ENCODE assay signal across 21 cellular contexts in the genomic region with DNA sequence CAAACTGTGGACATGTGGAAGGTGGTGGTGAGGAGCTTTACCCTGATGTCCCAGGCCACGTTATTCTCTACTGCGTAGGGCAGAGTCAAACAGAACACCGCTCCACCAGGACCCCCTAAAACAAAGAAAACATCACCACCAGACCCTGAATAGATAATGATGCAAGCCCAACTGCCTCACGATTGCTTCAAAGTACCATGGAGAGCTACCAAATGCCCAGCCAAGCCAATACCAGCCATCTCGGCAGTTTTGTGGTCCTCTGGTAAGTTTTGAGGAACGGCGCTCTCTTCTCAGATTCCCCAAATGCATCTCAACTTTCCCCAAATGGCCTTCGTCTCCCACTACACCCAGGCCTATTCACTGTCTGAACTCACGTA. TPM values are rescaled to one million over a fixed set of nuclear protein-coding genes. Genes with fewer than 3 reads are reported as not detected.
DNase-seq lines count a peak whose midpoint lies in the region; ATAC-seq and TF ChIP-seq lines count a peak whose summit lies in the region.
"Had no signal": no experiment of that assay in that cellular context is flagged by ENCODE, and none has a peak within 500 bp of the region (broad histone marks: within the 10 kb centered on the region; RNA-seq: fewer than 3 reads in every experiment).

No MANE protein-coding gene starts in this region.

- no peak for DNase-seq in SK-N-SH
- DNase-seq in CD4-positive, alpha-beta T cell = no peak
- no peak for DNase-seq in activated naive CD8-positive, alpha-beta T cell treated with anti-CD3 and anti-CD28 coated beads for 36 hours
- no peak for DNase-seq in nephron progenitor cell
- DNase-seq in hypothalamus (lab: John Stamatoyannopoulos, UW) = no peak
- DNase-seq in NCI-H526 (lab: John Stamatoyannopoulos, UW) = no peak
- DNase-seq: activated CD4-positive, alpha-beta T cell treated with anti-CD3 and anti-CD28 coated beads for 48 hours; left colon; MG63; NCI-H146; NCI-H2171; NCI-H774; stimulated activated CD4-positive, alpha-beta T cell treated with anti-CD3 and anti-CD28 coated beads, Interleukin-4, amount 100 ng/mL, for 4 hours; substantia nigra; SW 1271; uterus had no signal

- H3K4me2 ChIP-seq in SK-N-SH = no peak overlapping the region

- no peaks in the 10 kb centered on the region for H3K27me3 ChIP-seq in SK-N-SH (ENCODE audit: insufficient read depth)
- no peaks in the 10 kb centered on the region for H3K27me3 ChIP-seq in CD4-positive, alpha-beta T cell (ENCODE audit: control insufficient read depth, insufficient read depth, low read length)
- H3K27me3 ChIP-seq: MG63, uterus had no signal

- POLR2A ChIA-PET in SK-N-SH (lab: Yijun Ruan, JAX) = no interaction called here
- POLR2A ChIA-PET in CD4-positive, alpha-beta T cell (lab: Charles Lee) = interaction anchor here (0.5 to 3.6 kb wide), 2 partner anchors 10 to 164 kb away, joined by 3 to 13 read pairs; no protein-coding TSS in a partner anchor

- ATAC-seq in SK-N-SH treated with all-trans-retinoic acid at 6 μM for 48 hours = no peak
- no peak for ATAC-seq in CD4-positive, alpha-beta T cell (ENCODE audit: poor library complexity)
- no peak for ATAC-seq in HG02840 (IDR thresholded peaks at IDR 0.05; ENCODE audit: low FRiP score, unreplicated experiment)
- ATAC-seq: left colon had no signal

- TF ChIP-seq CTCF in SK-N-SH (IDR thresholded peaks at IDR 0.05) (no peak), nephron progenitor cell (IDR thresholded peaks at IDR 0.05) (no peak)
- TF ChIP-seq CTCF in CD4-positive, alpha-beta T cell (IDR thresholded peaks at IDR 0.05) = no peak

- no peaks in the 10 kb centered on the region for H3K9me2 ChIP-seq in SK-N-SH

- H3K27ac Mint-ChIP-seq in CD4-positive, alpha-beta T cell = peak overlapping the region; percentile 53
- H3K27ac Mint-ChIP-seq in activated naive CD8-positive, alpha-beta T cell treated with anti-CD3 and anti-CD28 coated beads for 36 hours = peak overlapping the region; percentile 73
- H3K27ac Mint-ChIP-seq in nephron progenitor cell = peak overlapping the region; percentile 77

- no peak overlapping the region for H2AFZ ChIP-seq in SK-N-SH (ENCODE audit: low read depth)

- WGBS in SK-N-SH (ENCODE audit: low lambda C conversion rate) = 96% methylated on average over 8 of the region's 9 CpGs

- H3F3A ChIP-seq in SK-N-SH (replicated peaks; ENCODE audit: insufficient read depth) = peaks cover 5% of the 10 kb centered on the region

- H3K4me3 Mint-ChIP-seq in CD4-positive, alpha-beta T cell = peak overlapping the region; percentile 45
- no peak overlapping the region for H3K4me3 Mint-ChIP-seq in activated naive CD8-positive, alpha-beta T cell treated with anti-CD3 and anti-CD28 coated beads for 36 hours
- H3K4me3 Mint-ChIP-seq in nephron progenitor cell = no peak overlapping the region

- H3K4me3 ChIP-seq in SK-N-SH (ENCODE audit: low read depth in 2 of 2, low read length in 1 of 2) = no peak overlapping the region
- H3K4me3 ChIP-seq: coronary artery, MG63, uterus had no signal

- H3K79me2 ChIP-seq in SK-N-SH (ENCODE audit: insufficient read depth) = peaks cover 100% of the 10 kb centered on the region

- H3K4me1 Mint-ChIP-seq in CD4-positive, alpha-beta T cell (ENCODE audit: low read depth) = peaks cover 81% of the 10 kb centered on the region
- H3K4me1 Mint-ChIP-seq in activated naive CD8-positive, alpha-beta T cell treated with anti-CD3 and anti-CD28 coated beads for 36 hours = peaks cover 83% of the 10 kb centered on the region
- H3K4me1 Mint-ChIP-seq in nephron progenitor cell = peaks cover 68% of the 10 kb centered on the region

- peaks cover 50% of the 10 kb centered on the region for H3K36me3 Mint-ChIP-seq in CD4-positive, alpha-beta T cell (ENCODE audit: low read depth)
- H3K36me3 Mint-ChIP-seq in activated naive CD8-positive, alpha-beta T cell treated with anti-CD3 and anti-CD28 coated beads for 36 hours = peaks cover 43% of the 10 kb centered on the region
- H3K36me3 Mint-ChIP-seq in nephron progenitor cell (ENCODE audit: low read depth) = peaks cover 18% of the 10 kb centered on the region

- no peak overlapping the region; a peak in 1 of 4 replicates for H3K27ac ChIP-seq in SK-N-SH (ENCODE audit: low read depth in 2 of 2, low read length in 1 of 2)
- no peak overlapping the region for H3K27ac ChIP-seq in CD4-positive, alpha-beta T cell (ENCODE audit: low read depth, low read length)
- H3K27ac ChIP-seq: 22Rv1, coronary artery, uterus had no signal

- CTCF ChIA-PET in SK-N-SH (lab: Yijun Ruan, JAX) = interaction anchor here (0.7 to 3.9 kb wide), 5 partner anchors 13 to 168 kb away, joined by 3 to 18 read pairs (median 4); a partner anchor contains a TSS
- CTCF ChIA-PET in CD4-positive, alpha-beta T cell (lab: Charles Lee) = interaction anchor here (2.2 to 2.4 kb wide), 2 partner anchors 10 to 168 kb away, joined by 6 to 9 read pairs; no protein-coding TSS in a partner anchor

- no peak for TF ChIP-seq RAD21 in SK-N-SH (IDR thresholded peaks at IDR 0.05; ENCODE audit: low read length)

- peaks cover 23 to 41% of the 10 kb centered on the region in 2 experiments for H3K36me3 ChIP-seq in SK-N-SH (replicated peaks in 1 of 2; ENCODE audit: control insufficient read depth in 1 of 2, insufficient read depth in 2 of 2, low read length in 1 of 2)
- H3K36me3 ChIP-seq: uterus had no signal

- no peaks in the 10 kb centered on the region for H3K9me3 Mint-ChIP-seq in CD4-positive, alpha-beta T cell
- H3K9me3 Mint-ChIP-seq in activated naive CD8-positive, alpha-beta T cell treated with anti-CD3 and anti-CD28 coated beads for 36 hours = no peaks in the 10 kb centered on the region
- H3K9me3 Mint-ChIP-seq in nephron progenitor cell = no peaks in the 10 kb centered on the region
- H3K9me3 Mint-ChIP-seq: activated naive CD4-positive, alpha-beta T cell treated with anti-CD3 and anti-CD28 coated beads, Interleukin-2, amount 50 U/mL, for 24 hours had no signal

- no peaks in the 10 kb centered on the region for H3K27me3 Mint-ChIP-seq in CD4-positive, alpha-beta T cell
- H3K27me3 Mint-ChIP-seq in activated naive CD8-positive, alpha-beta T cell treated with anti-CD3 and anti-CD28 coated beads for 36 hours = no peaks in the 10 kb centered on the region
- H3K27me3 Mint-ChIP-seq in nephron progenitor cell (ENCODE audit: low read depth, poor library complexity) = no peaks in the 10 kb centered on the region
- H3K27me3 Mint-ChIP-seq: activated naive CD4-positive, alpha-beta T cell treated with anti-CD3 and anti-CD28 coated beads, Interleukin-2, amount 50 U/mL, for 24 hours had no signal

- no peaks in the 10 kb centered on the region for H3K9me3 ChIP-seq in SK-N-SH
- H3K9me3 ChIP-seq in CD4-positive, alpha-beta T cell (ENCODE audit: control insufficient read depth, low read length) = no peaks in the 10 kb centered on the region
- H3K9me3 ChIP-seq: MG63, uterus had no signal

- H3K9ac ChIP-seq in SK-N-SH = no peak overlapping the region

- peaks cover 0 to 27% of the 10 kb centered on the region in 2 experiments; a peak in 2 of 4 replicates for H3K4me1 ChIP-seq in SK-N-SH (ENCODE audit: control insufficient read depth in 1 of 2, insufficient read depth in 2 of 2, low read depth in 1 of 2, low read length in 1 of 2)

- intact Hi-C loops in CD4-positive, alpha-beta T cell (cut with DNase I, micrococcal nuclease) = loop anchor here in 1 of 2 experiments (5.0 to 10.0 kb wide), 3 partner anchors 145 to 402 kb away; a partner anchor contains a TSS

- peaks cover 89% of the 10 kb centered on the region for H4K20me1 ChIP-seq in SK-N-SH (ENCODE audit: insufficient read depth)

- no peak for TF ChIP-seq EP300 in SK-N-SH (IDR thresholded peaks at IDR 0.05; ENCODE audit: borderline replicate concordance in 1 of 2, low read depth in 1 of 2, low read length in 1 of 2)

TF ChIP-seq in SK-N-SH, 30 proteins besides CTCF, POLR2A, EP300 and RAD21 (continues in another document):
- no peak for TF ChIP-seq NRF1 (IDR thresholded peaks at IDR 0.05; ENCODE audit: low read depth, low read length)
- TF ChIP-seq POLR2AphosphoS5 (IDR thresholded peaks at IDR 0.05; ENCODE audit: low read depth, low read length) = no peak

TF ChIP-seq in SK-N-SH treated with all-trans-retinoic acid at 6 μM for 48 hours, 23 proteins besides CTCF, POLR2A, EP300 and RAD21 (continues in another document):
- TF ChIP-seq ISL1 (CRISPR knock-in tag; IDR thresholded peaks at IDR 0.05) (no peak), OSR1 (CRISPR knock-in tag; IDR thresholded peaks at IDR 0.05) (no peak), ZNF70 (CRISPR knock-in tag; IDR thresholded peaks at IDR 0.05) (no peak), TCF4 (CRISPR knock-in tag; IDR thresholded peaks at IDR 0.05; ENCODE audit: borderline replicate concordance) (no peak)
- TF ChIP-seq, protein P1, sequence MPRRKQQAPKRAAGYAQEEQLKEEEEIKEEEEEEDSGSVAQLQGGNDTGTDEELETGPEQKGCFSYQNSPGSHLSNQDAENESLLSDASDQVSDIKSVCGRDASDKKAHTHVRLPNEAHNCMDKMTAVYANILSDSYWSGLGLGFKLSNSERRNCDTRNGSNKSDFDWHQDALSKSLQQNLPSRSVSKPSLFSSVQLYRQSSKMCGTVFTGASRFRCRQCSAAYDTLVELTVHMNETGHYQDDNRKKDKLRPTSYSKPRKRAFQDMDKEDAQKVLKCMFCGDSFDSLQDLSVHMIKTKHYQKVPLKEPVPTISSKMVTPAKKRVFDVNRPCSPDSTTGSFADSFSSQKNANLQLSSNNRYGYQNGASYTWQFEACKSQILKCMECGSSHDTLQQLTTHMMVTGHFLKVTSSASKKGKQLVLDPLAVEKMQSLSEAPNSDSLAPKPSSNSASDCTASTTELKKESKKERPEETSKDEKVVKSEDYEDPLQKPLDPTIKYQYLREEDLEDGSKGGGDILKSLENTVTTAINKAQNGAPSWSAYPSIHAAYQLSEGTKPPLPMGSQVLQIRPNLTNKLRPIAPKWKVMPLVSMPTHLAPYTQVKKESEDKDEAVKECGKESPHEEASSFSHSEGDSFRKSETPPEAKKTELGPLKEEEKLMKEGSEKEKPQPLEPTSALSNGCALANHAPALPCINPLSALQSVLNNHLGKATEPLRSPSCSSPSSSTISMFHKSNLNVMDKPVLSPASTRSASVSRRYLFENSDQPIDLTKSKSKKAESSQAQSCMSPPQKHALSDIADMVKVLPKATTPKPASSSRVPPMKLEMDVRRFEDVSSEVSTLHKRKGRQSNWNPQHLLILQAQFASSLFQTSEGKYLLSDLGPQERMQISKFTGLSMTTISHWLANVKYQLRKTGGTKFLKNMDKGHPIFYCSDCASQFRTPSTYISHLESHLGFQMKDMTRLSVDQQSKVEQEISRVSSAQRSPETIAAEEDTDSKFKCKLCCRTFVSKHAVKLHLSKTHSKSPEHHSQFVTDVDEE (CRISPR knock-in tag; IDR thresholded peaks at IDR 0.05) = no peak

RNA-seq across cellular contexts. Expression of a gene that starts 5.6 kb away (rescaled TPM):
- polyA plus RNA-seq in SK-N-SH (2012; rRNA removed) = 71.8 and 84.0 TPM in 2 replicates
- polyA plus RNA-seq in SK-N-SH (2012; cell fraction: cytosol; rRNA removed) = 38.5 and 46.3 TPM in 2 replicates
- 102 and 210 TPM in 2 replicates for polyA plus RNA-seq in SK-N-SH (2012; cell fraction: nucleus; rRNA removed)
- 10 to 100 TPM; 82.7 to 88.7 TPM for total RNA-seq in CD4-positive, alpha-beta T cell
- 100 to 1,000 TPM in 1 of 2 experiments, 10 to 100 TPM in 1; 94.0 to 109 TPM for total RNA-seq in activated naive CD8-positive, alpha-beta T cell treated with anti-CD3 and anti-CD28 coated beads for 36 hours

RNA-seq across cellular contexts. Expression of a gene that starts 58.3 kb away (rescaled TPM):
- 13.4 and 17.3 TPM in 2 replicates for polyA plus RNA-seq in SK-N-SH (2012; rRNA removed)
- 2.8 and 4.4 TPM in 2 replicates for polyA plus RNA-seq in SK-N-SH (2012; cell fraction: cytosol; rRNA removed)
- 93.5 and 127 TPM in 2 replicates for polyA plus RNA-seq in SK-N-SH (2012; cell fraction: nucleus; rRNA removed)
- 10 to 100 TPM; 43.2 to 44.2 TPM for total RNA-seq in CD4-positive, alpha-beta T cell
- total RNA-seq in activated naive CD8-positive, alpha-beta T cell treated with anti-CD3 and anti-CD28 coated beads for 36 hours = 1 to 10 TPM; 1.9 to 2.6 TPM

Comparison
In these comparisons a context has a peak if more than half of its experiments do, and no peak if none do; other contexts are left out.
1. RNA of a gene that starts 58.3 kb away (total RNA-seq): 43.2 to 44.2 TPM in CD4-positive, alpha-beta T cell; 1.9 to 2.6 TPM in activated naive CD8-positive, alpha-beta T cell treated with anti-CD3 and anti-CD28 coated beads for 36 hours; every median in the first group is over 10 times any median in the second.
2. Peak in every context shown above with its lines, with median percentiles within 50 percentile points of each other: H3K27ac Mint-ChIP-seq.